Comparison of ENCODE assay signal across 1 cellular context in genomic region chr3:69999191-70000027, GRCh38.
TF ChIP-seq lines count a peak whose summit lies in the region.

SAMMSON (plus strand) TSS chr3:69999733.

TF ChIP-seq in K562, 482 proteins besides CTCF, POLR2A, EP300 and RAD21 (continued from another document):
- no peak; the same call in 1 of the 2 replicates for TF ChIP-seq NKRF (IDR thresholded peaks at IDR 0.05; ENCODE audit: borderline replicate concordance)
- TF ChIP-seq FOSL1 (tag; conservative IDR thresholded peaks at IDR 0.05): peak; percentile 79
- no peak for TF ChIP-seq ZNF444 (CRISPR knock-in tag; IDR thresholded peaks at IDR 0.05)
- no peak for TF ChIP-seq PHTF2 (CRISPR knock-in tag; IDR thresholded peaks at IDR 0.05)
- TF ChIP-seq CBFA2T3 (IDR thresholded peaks at IDR 0.05): no peak
- TF ChIP-seq GTF2B (IDR thresholded peaks at IDR 0.05; ENCODE audit: extremely low read depth, insufficient read length): peak; percentile 86
- TF ChIP-seq CEBPG (CRISPR knock-in tag; IDR thresholded peaks at IDR 0.05): no peak
- no peak for TF ChIP-seq CEBPG (tag; conservative IDR thresholded peaks at IDR 0.05 in 1 of 2, IDR thresholded peaks at IDR 0.05 in 1 of 2)
- no peak for TF ChIP-seq TFE3 (CRISPR knock-in tag; IDR thresholded peaks at IDR 0.05)
- TF ChIP-seq EP400 (IDR thresholded peaks at IDR 0.05): peak; percentile 73
- TF ChIP-seq E2F5 (CRISPR knock-in tag; IDR thresholded peaks at IDR 0.05): no peak
- no peak for TF ChIP-seq TRIM25 (IDR thresholded peaks at IDR 0.05; ENCODE audit: borderline replicate concordance)
- peak in 1 of 2 experiments; percentile 68; a peak in 1 of 3 replicates for TF ChIP-seq CBX3 (IDR thresholded peaks at IDR 0.05; ENCODE audit: borderline replicate concordance in 1 of 2, low read length in 2 of 2)
- TF ChIP-seq ZC3H4 (CRISPR knock-in tag; IDR thresholded peaks at IDR 0.05; ENCODE audit: borderline replicate concordance): no peak
- no peak for TF ChIP-seq NCOA4 (IDR thresholded peaks at IDR 0.05; ENCODE audit: partially characterized antibody)
- peak; percentile 41; the same call in 1 of the 2 replicates for TF ChIP-seq NBN (IDR thresholded peaks at IDR 0.05; ENCODE audit: low read depth)
- TF ChIP-seq MIER1 (IDR thresholded peaks at IDR 0.05; ENCODE audit: low read depth): no peak
- TF ChIP-seq BRD4 (IDR thresholded peaks at IDR 0.05): no peak
- no peak for TF ChIP-seq ZC3H11A (IDR thresholded peaks at IDR 0.05; ENCODE audit: low read depth, low read length)
- no peak for TF ChIP-seq ATF2 (CRISPR knock-in tag; IDR thresholded peaks at IDR 0.05)
- no peak for TF ChIP-seq FOXJ3 (CRISPR knock-in tag; IDR thresholded peaks at IDR 0.05)
- 0 out of 4 replicates have a peak, but pooled peaks of 1 of the 2 experiments have one; percentile 47 for TF ChIP-seq SRF (CRISPR knock-in tag; IDR thresholded peaks at IDR 0.05)
- no peak for TF ChIP-seq ZNF79 (CRISPR knock-in tag; IDR thresholded peaks at IDR 0.05; ENCODE audit: low read depth)
- peak; percentile 33 to 46; a peak in 2 of 4 replicates for TF ChIP-seq SIN3A (IDR thresholded peaks at IDR 0.05; ENCODE audit: borderline replicate concordance in 2 of 2, control insufficient read depth in 1 of 2, low read depth in 2 of 2, low read length in 2 of 2)
- no peak for TF ChIP-seq TCF3 (CRISPR knock-in tag; IDR thresholded peaks at IDR 0.05)
- no peak for TF ChIP-seq ZBTB5 (IDR thresholded peaks at IDR 0.05)
- no peak for TF ChIP-seq FOXP4 (CRISPR knock-in tag; IDR thresholded peaks at IDR 0.05; ENCODE audit: borderline replicate concordance)
- TF ChIP-seq ZFPM2 (CRISPR knock-in tag; IDR thresholded peaks at IDR 0.05): no peak
- no peak for TF ChIP-seq ZBTB1 (CRISPR knock-in tag; IDR thresholded peaks at IDR 0.05; ENCODE audit: borderline replicate concordance, low read depth)
